11 cellular contexts compared by ENCODE assay signal in genomic region chr2:60535392-60536312, GRCh38. TPM values are rescaled to one million over a fixed set of nuclear protein-coding genes. Genes with fewer than 3 reads are reported as not detected.
DNase-seq lines count a peak whose midpoint lies in the region; ATAC-seq, FAIRE-seq and TF ChIP-seq lines count a peak whose summit lies in the region.
"Had no signal": no experiment of that assay in that cellular context is flagged by ENCODE, and none has a peak within 500 bp of the region (broad histone marks: within the 10 kb centered on the region; RNA-seq: fewer than 3 reads in every experiment).

No MANE protein-coding gene starts in this region.

- peaks cover 44% of the 10 kb centered on the region for H3K27me3 Mint-ChIP-seq in activated naive CD8-positive, alpha-beta T cell treated with anti-CD3 and anti-CD28 coated beads for 36 hours

- in situ Hi-C loops in G401 (cut with HindIII; ENCODE audit: low sequenced_read_pairs): no loop called here

- H3K4me3 Mint-ChIP-seq in activated naive CD8-positive, alpha-beta T cell treated with anti-CD3 and anti-CD28 coated beads for 36 hours: no peak overlapping the region
- H3K4me3 Mint-ChIP-seq: activated CD4-positive, alpha-beta T cell treated with anti-CD3 and anti-CD28 coated beads for 36 hours had no signal

- peak; percentile 7 for FAIRE-seq in bronchial epithelial cell (lab: Jason Lieb, UNC)

- no peak overlapping the region for H3K4me3 ChIP-seq in bronchial epithelial cell (ENCODE audit: low read depth, low read length)

- DNase-seq in bronchial epithelial cell (ENCODE audit: low read depth): no peak
- DNase-seq in activated naive CD8-positive, alpha-beta T cell treated with anti-CD3 and anti-CD28 coated beads for 36 hours: no peak
- DNase-seq in superior temporal gyrus (ENCODE audit: extremely low spot score): no peak
- DNase-seq in G401 (ENCODE audit: low spot score): no peak
- no peak for DNase-seq in left lobe of liver (ENCODE audit: low spot score)
- DNase-seq: activated CD4-positive, alpha-beta T cell treated with anti-CD3 and anti-CD28 coated beads for 36 hours; spleen had no signal

- no peaks in the 10 kb centered on the region for H3K36me3 ChIP-seq in bronchial epithelial cell (ENCODE audit: control insufficient read depth, insufficient read depth, low read length)

- H3K27ac Mint-ChIP-seq in activated naive CD8-positive, alpha-beta T cell treated with anti-CD3 and anti-CD28 coated beads for 36 hours: no peak overlapping the region
- H3K27ac Mint-ChIP-seq: activated CD4-positive, alpha-beta T cell treated with anti-CD3 and anti-CD28 coated beads for 36 hours had no signal

- no peak for TF ChIP-seq CTCF in bronchial epithelial cell (IDR thresholded peaks at IDR 0.05; ENCODE audit: insufficient read depth, low read length, severe bottlenecking)

- no peaks in the 10 kb centered on the region for H3K27me3 ChIP-seq in bronchial epithelial cell (ENCODE audit: control insufficient read depth, insufficient read depth, low read length)

- peaks cover 3% of the 10 kb centered on the region for H3K4me1 Mint-ChIP-seq in activated naive CD8-positive, alpha-beta T cell treated with anti-CD3 and anti-CD28 coated beads for 36 hours

- ATAC-seq in GM18498 (IDR thresholded peaks at IDR 0.05; ENCODE audit: unreplicated experiment): peak; percentile 80
- peak; percentile 76 for ATAC-seq in GM21360 (IDR thresholded peaks at IDR 0.05; ENCODE audit: unreplicated experiment)
- peak; percentile 75 for ATAC-seq in HG03045 (IDR thresholded peaks at IDR 0.05; ENCODE audit: unreplicated experiment)
- no peak for ATAC-seq in left lobe of liver
- ATAC-seq: activated CD4-positive, alpha-beta T cell treated with anti-CD3 and anti-CD28 coated beads for 36 hours had no signal

- no peaks in the 10 kb centered on the region for H3K9me3 Mint-ChIP-seq in activated naive CD8-positive, alpha-beta T cell treated with anti-CD3 and anti-CD28 coated beads for 36 hours

- H3K36me3 Mint-ChIP-seq in activated naive CD8-positive, alpha-beta T cell treated with anti-CD3 and anti-CD28 coated beads for 36 hours: no peaks in the 10 kb centered on the region

RNA-seq across cellular contexts. Expression of gene BCL11A, which starts 17.8 kb away (rescaled TPM):
- total RNA-seq in bronchial epithelial cell: 1.8 and 3.6 TPM in 2 replicates
- 1 to 10 TPM; 1.6 to 1.8 TPM for total RNA-seq in activated naive CD8-positive, alpha-beta T cell treated with anti-CD3 and anti-CD28 coated beads for 36 hours
- 0.54 TPM in 1 of 2 replicates, not detected in the other for total RNA-seq in G401 (2014; rRNA removed; shearing (Covaris generic))
- 0.50 TPM for total RNA-seq in left lobe of liver
- total RNA-seq: M059J had no signal
